ENCODE assay signal across 1 cellular context in the genomic region with DNA sequence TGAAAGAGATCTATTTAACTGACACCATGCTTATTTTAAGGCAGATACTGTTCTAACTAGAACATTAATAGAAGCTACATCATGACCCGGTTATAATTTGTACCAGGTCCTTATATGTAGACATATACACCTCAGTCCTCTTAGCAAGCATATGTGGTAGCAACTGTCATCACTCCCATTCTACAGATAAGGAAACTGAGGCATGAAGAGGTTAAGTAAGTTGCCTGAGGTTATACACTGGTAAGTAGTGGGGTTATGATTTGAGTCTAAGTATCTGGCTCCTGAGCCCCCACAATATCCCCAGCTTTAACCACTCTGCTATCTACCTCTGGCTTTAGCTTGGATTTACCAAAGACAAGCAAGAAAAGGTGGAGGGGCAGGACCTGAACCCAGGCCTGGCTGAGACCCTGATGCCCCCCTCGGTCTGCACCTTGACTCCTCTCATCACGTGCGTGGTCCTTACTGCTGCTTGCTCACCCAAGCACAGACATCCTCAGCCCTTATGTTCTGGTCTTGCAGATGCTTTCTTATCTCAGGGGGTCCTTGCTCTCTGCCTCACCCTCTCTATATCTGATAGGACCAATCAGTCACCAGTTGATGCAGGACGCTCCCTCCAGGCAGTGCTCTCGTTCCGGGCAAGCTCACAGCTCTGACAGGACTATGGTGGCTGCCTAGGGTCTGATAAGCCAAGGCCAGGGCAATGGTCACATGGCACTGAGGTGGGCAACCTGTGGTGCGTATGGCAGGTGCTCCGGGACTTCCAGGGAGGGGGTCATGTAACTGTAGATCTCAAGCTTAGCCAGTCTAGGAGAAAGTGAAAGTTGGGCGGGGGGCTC.
TF ChIP-seq lines count a peak whose summit lies in the region.

No MANE protein-coding gene starts in this region.

TF ChIP-seq in HepG2, 621 proteins besides CTCF, POLR2A, EP300 and RAD21:
- peak; percentile 63 for TF ChIP-seq ZNF629 (CRISPR knock-in tag; conservative IDR thresholded peaks at IDR 0.05)
- no peak for TF ChIP-seq HDAC1 (CRISPR knock-in tag; IDR thresholded peaks at IDR 0.05)
